Comparison of ENCODE assay signal across 8 cellular contexts in genomic region chr17:42743595-42744282, GRCh38. TPM values are rescaled to one million over a fixed set of nuclear protein-coding genes. Genes with fewer than 3 reads are reported as not detected.
DNase-seq lines count a peak whose midpoint lies in the region; ATAC-seq lines count a peak whose summit lies in the region.

No MANE protein-coding gene starts in this region.

- H3K4me3 Mint-ChIP-seq in naive thymus-derived CD8-positive, alpha-beta T cell = peak overlapping the region; percentile 88 to 99 (median 95)

- peak; percentile 21 for DNase-seq in DMS114 treated with DMSO at 0.1 percent for 48 hours (lab: John Stamatoyannopoulos, UW; ENCODE audit: unreplicated experiment)
- DNase-seq in NCI-H526 treated with DMSO at 0.1 percent for 48 hours (lab: John Stamatoyannopoulos, UW) = peak; percentile 51
- DNase-seq in naive thymus-derived CD8-positive, alpha-beta T cell = no peak
- DNase-seq in SKM-1 treated with dmso at 0.1 percent for 144 hours (lab: John Stamatoyannopoulos, UW; ENCODE audit: unreplicated experiment) = no peak

- peak overlapping the region; percentile 95 for H3K27ac ChIP-seq in cingulate gyrus (ENCODE audit: low read depth, low read length)

- H3K4me1 Mint-ChIP-seq in naive thymus-derived CD8-positive, alpha-beta T cell = peaks cover 16 to 39% (median 25%) of the 10 kb centered on the region in 4 donors

- peaks cover 0 to 10% (median 2%) of the 10 kb centered on the region in 5 donors for H3K27me3 Mint-ChIP-seq in naive thymus-derived CD8-positive, alpha-beta T cell

- no peak for ATAC-seq in naive thymus-derived CD8-positive, alpha-beta T cell
- ATAC-seq in HG02678 (IDR thresholded peaks at IDR 0.05; ENCODE audit: unreplicated experiment) = no peak
- no peak for ATAC-seq in GM18520 (IDR thresholded peaks at IDR 0.05; ENCODE audit: unreplicated experiment)
- no peak for ATAC-seq in HG03442 (IDR thresholded peaks at IDR 0.05; ENCODE audit: unreplicated experiment)

- peak overlapping the region; percentile 76 to 97 (median 95) for H3K27ac Mint-ChIP-seq in naive thymus-derived CD8-positive, alpha-beta T cell

- POLR2A ChIA-PET in naive thymus-derived CD8-positive, alpha-beta T cell (lab: Charles Lee) = interaction anchor here (0.7 to 2.1 kb wide), 5 partner anchors 15 to 886 kb away, joined by 3 to 9 read pairs (median 5); partner anchors contain the start of genes DHX8 and VPS25

- H3K36me3 Mint-ChIP-seq in naive thymus-derived CD8-positive, alpha-beta T cell = peaks cover 0 to 2% (median 0%) of the 10 kb centered on the region in 3 donors

- H3K9me3 Mint-ChIP-seq in naive thymus-derived CD8-positive, alpha-beta T cell = no peaks in the 10 kb centered on the region

RNA-seq across cellular contexts. Expression of gene EZH1, which starts 1.1 kb away (rescaled TPM):
- total RNA-seq in naive thymus-derived CD8-positive, alpha-beta T cell = 100 to 1,000 TPM; 186 to 197 TPM
- polyA plus RNA-seq in naive thymus-derived CD8-positive, alpha-beta T cell = 10 to 100 TPM; 30.6 to 44.6 (median 32.0) TPM

RNA-seq across cellular contexts. Expression of gene RAMP2, which starts 17.3 kb away (rescaled TPM):
- total RNA-seq in naive thymus-derived CD8-positive, alpha-beta T cell = not detected
- not detected for polyA plus RNA-seq in naive thymus-derived CD8-positive, alpha-beta T cell

RNA-seq across cellular contexts. Expression of gene VPS25, which starts 29.5 kb away (rescaled TPM):
- 10 to 100 TPM; 51.0 to 55.2 TPM for total RNA-seq in naive thymus-derived CD8-positive, alpha-beta T cell
- polyA plus RNA-seq in naive thymus-derived CD8-positive, alpha-beta T cell = 10 to 100 TPM; 43.9 to 64.5 (median 56.3) TPM

RNA-seq across cellular contexts. Expression of gene WNK4, which starts 36.7 kb away (rescaled TPM):
- under 1 TPM; 0.27 to 0.62 TPM for total RNA-seq in naive thymus-derived CD8-positive, alpha-beta T cell
- polyA plus RNA-seq in naive thymus-derived CD8-positive, alpha-beta T cell = under 1 TPM in 1 of 3 donors, not detected in 2; 0.09 TPM

RNA-seq across cellular contexts. Expression of gene COA3, which starts 54.8 kb away (rescaled TPM):
- total RNA-seq in naive thymus-derived CD8-positive, alpha-beta T cell = 10 to 100 TPM; 26.7 to 27.0 TPM
- 100 to 1,000 TPM; 106 to 119 (median 118) TPM for polyA plus RNA-seq in naive thymus-derived CD8-positive, alpha-beta T cell

Comparison
In these comparisons a context has a peak if more than half of its experiments do, and no peak if none do; other contexts are left out.
1. DNase-seq: peak in DMS114 treated with DMSO at 0.1 percent for 48 hours (single experiment) and NCI-H526 treated with DMSO at 0.1 percent for 48 hours (single experiment); none in naive thymus-derived CD8-positive, alpha-beta T cell (0 of 10) and SKM-1 treated with dmso at 0.1 percent for 144 hours (single experiment).